8 cellular contexts compared by ENCODE assay signal in the genomic region with DNA sequence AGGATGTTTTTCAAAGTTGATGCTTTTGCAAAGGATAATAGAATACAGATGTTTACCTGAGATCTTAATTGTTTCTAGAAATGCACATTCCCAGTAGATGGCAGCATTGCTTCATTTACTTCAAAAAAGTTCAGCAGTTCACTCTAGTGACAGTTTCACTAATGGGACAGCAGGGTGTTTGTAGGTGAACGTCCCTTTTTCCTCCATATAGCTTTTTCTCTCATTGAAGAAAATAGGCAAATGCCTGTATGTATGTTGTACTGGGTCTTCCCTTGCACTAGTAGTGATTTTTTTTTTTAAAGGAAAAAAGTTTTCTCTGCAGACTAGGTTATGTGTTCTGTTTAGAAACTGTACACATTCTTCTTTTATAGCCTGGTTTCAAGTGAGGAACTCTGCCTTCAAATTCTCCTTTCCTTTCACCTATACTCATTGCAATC.
DNase-seq lines count a peak whose midpoint lies in the region; ATAC-seq and TF ChIP-seq lines count a peak whose summit lies in the region.

No MANE protein-coding gene starts in this region.

- no peak for TF ChIP-seq EP300 in SK-N-SH (IDR thresholded peaks at IDR 0.05; ENCODE audit: borderline replicate concordance in 1 of 2, low read depth in 1 of 2, low read length in 1 of 2)

- no peaks in the 10 kb centered on the region for H3K4me1 Mint-ChIP-seq in neural progenitor cell

- no peaks in the 10 kb centered on the region for H3K36me3 ChIP-seq in SK-N-SH (replicated peaks in 1 of 2; ENCODE audit: control insufficient read depth in 1 of 2, insufficient read depth in 2 of 2, low read length in 1 of 2)
- no peaks in the 10 kb centered on the region for H3K36me3 ChIP-seq in neural progenitor cell

- H3K4me3 Mint-ChIP-seq in neural progenitor cell = no peak overlapping the region

- H4K20me1 ChIP-seq in SK-N-SH (ENCODE audit: insufficient read depth) = no peaks in the 10 kb centered on the region
- no peaks in the 10 kb centered on the region for H4K20me1 ChIP-seq in neural progenitor cell (ENCODE audit: low read depth)

- POLR2A ChIA-PET in SK-N-SH (lab: Yijun Ruan, JAX) = no interaction called here

- ATAC-seq in GM21619 (IDR thresholded peaks at IDR 0.05; ENCODE audit: unreplicated experiment) (peak; percentile 43), esophagus mucosa (peak; percentile 67)

- WGBS in SK-N-SH (ENCODE audit: low lambda C conversion rate) = 0% methylated on average over 1 of the region's 1 CpG

- H3K4me2 ChIP-seq in SK-N-SH = no peak overlapping the region
- H3K4me2 ChIP-seq in neural progenitor cell = no peak overlapping the region

- H3F3A ChIP-seq in SK-N-SH (replicated peaks; ENCODE audit: insufficient read depth) (no peaks in the 10 kb centered on the region), neural progenitor cell (ENCODE audit: low read depth) (no peaks in the 10 kb centered on the region)

- H3K4me1 ChIP-seq in SK-N-SH (ENCODE audit: control insufficient read depth in 1 of 2, insufficient read depth in 2 of 2, low read depth in 1 of 2, low read length in 1 of 2) = no peaks in the 10 kb centered on the region; a peak in 1 of 4 replicates
- no peaks in the 10 kb centered on the region for H3K4me1 ChIP-seq in neural progenitor cell

- TF ChIP-seq CTCF in SK-N-SH (IDR thresholded peaks at IDR 0.05) = peak; percentile 82
- TF ChIP-seq CTCF in neural progenitor cell (IDR thresholded peaks at IDR 0.05) = peak; percentile 80

- no peaks in the 10 kb centered on the region; the same call in 1 of the 2 replicates for H3K27me3 ChIP-seq in SK-N-SH (ENCODE audit: insufficient read depth)
- no peaks in the 10 kb centered on the region for H3K27me3 ChIP-seq in neural progenitor cell

- H2AFZ ChIP-seq in SK-N-SH (ENCODE audit: low read depth) = no peak overlapping the region
- no peak overlapping the region for H2AFZ ChIP-seq in neural progenitor cell (replicated peaks)

- peak; percentile 90 for TF ChIP-seq RAD21 in SK-N-SH (IDR thresholded peaks at IDR 0.05; ENCODE audit: low read length)

- H3K4me3 ChIP-seq in SK-N-SH (ENCODE audit: low read depth in 2 of 2, low read length in 1 of 2) = no peak overlapping the region
- no peak overlapping the region for H3K4me3 ChIP-seq in neural progenitor cell

- H3K79me2 ChIP-seq in SK-N-SH (ENCODE audit: insufficient read depth) = no peaks in the 10 kb centered on the region
- H3K79me2 ChIP-seq in neural progenitor cell (ENCODE audit: low read depth) = no peaks in the 10 kb centered on the region

- H3K27me3 Mint-ChIP-seq in neural progenitor cell (ENCODE audit: insufficient read depth, low read depth) = peaks cover 4% of the 10 kb centered on the region

- CTCF ChIA-PET in SK-N-SH (lab: Yijun Ruan, JAX) = interaction anchor here (0.5 to 19.2 kb wide), 37 partner anchors 10 to 1633 kb away, joined by 3 to 591 read pairs (median 4); no protein-coding TSS in a partner anchor

- no peak overlapping the region for H3K27ac Mint-ChIP-seq in neural progenitor cell

- peak; percentile 30 for DNase-seq in stimulated activated CD4-positive, alpha-beta T cell treated with anti-CD3 and anti-CD28 coated beads, Interleukin-4, amount 100 ng/mL, for 24 hours
- no peak for DNase-seq in stimulated activated CD4-positive, alpha-beta T cell treated with anti-CD3 and anti-CD28 coated beads, Interleukin-2, amount 100 ng/mL, for 24 hours
- DNase-seq in LHCN-M2 (ENCODE audit: low read depth) = peak; percentile 66
- DNase-seq in SK-N-SH = peak; percentile 55
- peak; percentile 77 for DNase-seq in neural progenitor cell (ENCODE audit: low spot score)
- no peak for DNase-seq in UCSD-AML1 (lab: John Stamatoyannopoulos, UW; ENCODE audit: unreplicated experiment)

- no peaks in the 10 kb centered on the region for H3K9me3 ChIP-seq in SK-N-SH
- no peaks in the 10 kb centered on the region for H3K9me3 ChIP-seq in neural progenitor cell (ENCODE audit: low read depth)

- H3K9me3 Mint-ChIP-seq in neural progenitor cell = no peaks in the 10 kb centered on the region

- H3K27ac ChIP-seq in SK-N-SH (ENCODE audit: low read depth in 2 of 2, low read length in 1 of 2) (no peak overlapping the region), neural progenitor cell (no peak overlapping the region)

- H3K9ac ChIP-seq in SK-N-SH = no peak overlapping the region
- no peak overlapping the region for H3K9ac ChIP-seq in neural progenitor cell

- H3K9me2 ChIP-seq in SK-N-SH = no peaks in the 10 kb centered on the region

- H3K36me3 Mint-ChIP-seq in neural progenitor cell = no peaks in the 10 kb centered on the region

TF ChIP-seq in SK-N-SH, 30 proteins besides CTCF, POLR2A, EP300 and RAD21:
- peak; percentile 65 for TF ChIP-seq SMC3 (IDR thresholded peaks at IDR 0.05; ENCODE audit: low read depth, low read length)
- TF ChIP-seq TCF12 (IDR thresholded peaks at IDR 0.05) = peak; percentile 62
- no peak for TF ChIP-seq ELF1 (IDR thresholded peaks at IDR 0.05)

Comparison
In these comparisons a context has a peak if more than half of its experiments do, and no peak if none do; other contexts are left out.
1. DNase-seq: peak in stimulated activated CD4-positive, alpha-beta T cell treated with anti-CD3 and anti-CD28 coated beads, Interleukin-4, amount 100 ng/mL, for 24 hours (single experiment), LHCN-M2 (single experiment), SK-N-SH (single experiment) and neural progenitor cell (single experiment); none in stimulated activated CD4-positive, alpha-beta T cell treated with anti-CD3 and anti-CD28 coated beads, Interleukin-2, amount 100 ng/mL, for 24 hours (0 of 2) and UCSD-AML1 (single experiment).